1 cellular context compared by ENCODE assay signal in the genomic region with DNA sequence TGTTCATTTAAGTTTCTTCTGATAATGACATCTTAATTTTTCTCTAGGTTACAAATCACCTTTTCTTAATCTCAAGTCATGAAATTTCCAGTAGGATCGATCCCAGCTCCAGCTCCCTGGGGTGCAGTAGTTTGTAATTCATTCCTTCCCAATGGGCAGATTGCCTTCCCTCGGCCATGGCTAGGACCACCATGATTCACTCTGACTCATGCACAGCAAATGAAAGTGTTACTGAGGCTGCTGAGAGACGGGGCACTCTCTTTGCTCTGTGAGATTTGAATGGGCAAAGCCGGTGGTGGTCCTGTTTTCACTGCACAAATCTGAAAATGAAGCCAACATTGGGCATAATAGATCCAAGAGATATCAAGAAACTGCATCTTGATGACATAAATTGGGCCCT.
TF ChIP-seq lines count a peak whose summit lies in the region.

No MANE protein-coding gene starts in this region.

TF ChIP-seq in SK-N-SH treated with all-trans-retinoic acid at 6 μM for 48 hours, 23 proteins besides CTCF, POLR2A, EP300 and RAD21 (continued from another document):
- TF ChIP-seq, protein P1, sequence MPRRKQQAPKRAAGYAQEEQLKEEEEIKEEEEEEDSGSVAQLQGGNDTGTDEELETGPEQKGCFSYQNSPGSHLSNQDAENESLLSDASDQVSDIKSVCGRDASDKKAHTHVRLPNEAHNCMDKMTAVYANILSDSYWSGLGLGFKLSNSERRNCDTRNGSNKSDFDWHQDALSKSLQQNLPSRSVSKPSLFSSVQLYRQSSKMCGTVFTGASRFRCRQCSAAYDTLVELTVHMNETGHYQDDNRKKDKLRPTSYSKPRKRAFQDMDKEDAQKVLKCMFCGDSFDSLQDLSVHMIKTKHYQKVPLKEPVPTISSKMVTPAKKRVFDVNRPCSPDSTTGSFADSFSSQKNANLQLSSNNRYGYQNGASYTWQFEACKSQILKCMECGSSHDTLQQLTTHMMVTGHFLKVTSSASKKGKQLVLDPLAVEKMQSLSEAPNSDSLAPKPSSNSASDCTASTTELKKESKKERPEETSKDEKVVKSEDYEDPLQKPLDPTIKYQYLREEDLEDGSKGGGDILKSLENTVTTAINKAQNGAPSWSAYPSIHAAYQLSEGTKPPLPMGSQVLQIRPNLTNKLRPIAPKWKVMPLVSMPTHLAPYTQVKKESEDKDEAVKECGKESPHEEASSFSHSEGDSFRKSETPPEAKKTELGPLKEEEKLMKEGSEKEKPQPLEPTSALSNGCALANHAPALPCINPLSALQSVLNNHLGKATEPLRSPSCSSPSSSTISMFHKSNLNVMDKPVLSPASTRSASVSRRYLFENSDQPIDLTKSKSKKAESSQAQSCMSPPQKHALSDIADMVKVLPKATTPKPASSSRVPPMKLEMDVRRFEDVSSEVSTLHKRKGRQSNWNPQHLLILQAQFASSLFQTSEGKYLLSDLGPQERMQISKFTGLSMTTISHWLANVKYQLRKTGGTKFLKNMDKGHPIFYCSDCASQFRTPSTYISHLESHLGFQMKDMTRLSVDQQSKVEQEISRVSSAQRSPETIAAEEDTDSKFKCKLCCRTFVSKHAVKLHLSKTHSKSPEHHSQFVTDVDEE (CRISPR knock-in tag; IDR thresholded peaks at IDR 0.05) = no peak
- no peak for TF ChIP-seq SNAI2 (CRISPR knock-in tag; IDR thresholded peaks at IDR 0.05)
- TF ChIP-seq BACH2 (CRISPR knock-in tag; IDR thresholded peaks at IDR 0.05; ENCODE audit: borderline replicate concordance) = no peak
- TF ChIP-seq ISL1 (CRISPR knock-in tag; IDR thresholded peaks at IDR 0.05) = no peak
- TF ChIP-seq, protein P2, sequence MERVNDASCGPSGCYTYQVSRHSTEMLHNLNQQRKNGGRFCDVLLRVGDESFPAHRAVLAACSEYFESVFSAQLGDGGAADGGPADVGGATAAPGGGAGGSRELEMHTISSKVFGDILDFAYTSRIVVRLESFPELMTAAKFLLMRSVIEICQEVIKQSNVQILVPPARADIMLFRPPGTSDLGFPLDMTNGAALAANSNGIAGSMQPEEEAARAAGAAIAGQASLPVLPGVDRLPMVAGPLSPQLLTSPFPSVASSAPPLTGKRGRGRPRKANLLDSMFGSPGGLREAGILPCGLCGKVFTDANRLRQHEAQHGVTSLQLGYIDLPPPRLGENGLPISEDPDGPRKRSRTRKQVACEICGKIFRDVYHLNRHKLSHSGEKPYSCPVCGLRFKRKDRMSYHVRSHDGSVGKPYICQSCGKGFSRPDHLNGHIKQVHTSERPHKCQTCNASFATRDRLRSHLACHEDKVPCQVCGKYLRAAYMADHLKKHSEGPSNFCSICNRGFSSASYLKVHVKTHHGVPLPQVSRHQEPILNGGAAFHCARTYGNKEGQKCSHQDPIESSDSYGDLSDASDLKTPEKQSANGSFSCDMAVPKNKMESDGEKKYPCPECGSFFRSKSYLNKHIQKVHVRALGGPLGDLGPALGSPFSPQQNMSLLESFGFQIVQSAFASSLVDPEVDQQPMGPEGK (CRISPR knock-in tag; IDR thresholded peaks at IDR 0.05; ENCODE audit: borderline replicate concordance) = no peak
- TF ChIP-seq, protein P3, sequence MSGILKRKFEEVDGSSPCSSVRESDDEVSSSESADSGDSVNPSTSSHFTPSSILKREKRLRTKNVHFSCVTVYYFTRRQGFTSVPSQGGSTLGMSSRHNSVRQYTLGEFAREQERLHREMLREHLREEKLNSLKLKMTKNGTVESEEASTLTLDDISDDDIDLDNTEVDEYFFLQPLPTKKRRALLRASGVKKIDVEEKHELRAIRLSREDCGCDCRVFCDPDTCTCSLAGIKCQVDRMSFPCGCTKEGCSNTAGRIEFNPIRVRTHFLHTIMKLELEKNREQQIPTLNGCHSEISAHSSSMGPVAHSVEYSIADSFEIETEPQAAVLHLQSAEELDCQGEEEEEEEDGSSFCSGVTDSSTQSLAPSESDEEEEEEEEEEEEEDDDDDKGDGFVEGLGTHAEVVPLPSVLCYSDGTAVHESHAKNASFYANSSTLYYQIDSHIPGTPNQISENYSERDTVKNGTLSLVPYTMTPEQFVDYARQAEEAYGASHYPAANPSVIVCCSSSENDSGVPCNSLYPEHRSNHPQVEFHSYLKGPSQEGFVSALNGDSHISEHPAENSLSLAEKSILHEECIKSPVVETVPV (CRISPR knock-in tag; IDR thresholded peaks at IDR 0.05) = no peak
